ENCODE assay signal across 2 cellular contexts in the genomic region with DNA sequence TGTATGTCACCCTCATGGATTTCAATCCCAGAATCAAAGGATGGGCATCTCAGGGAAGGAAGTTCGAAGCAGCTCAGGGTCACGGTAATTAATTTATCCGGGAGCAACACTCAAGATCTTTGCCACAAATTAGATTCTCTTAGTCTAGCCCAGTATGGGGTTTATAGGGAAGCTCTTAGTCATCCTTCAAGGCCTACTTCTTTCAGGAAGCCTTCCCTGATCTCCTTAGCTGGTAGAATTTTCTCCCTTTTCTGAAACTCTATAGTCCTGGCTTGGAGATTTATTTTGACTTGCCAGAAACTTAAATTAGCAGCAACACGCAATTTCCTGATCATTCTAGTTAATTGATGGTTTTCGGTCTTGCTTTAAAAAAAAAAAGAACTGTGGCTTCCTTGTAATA.
TF ChIP-seq lines count a peak whose summit lies in the region.

No MANE protein-coding gene starts in this region.

TF ChIP-seq in GM23338, 12 proteins besides CTCF, POLR2A, EP300 and RAD21 (continues in another document):
- TF ChIP-seq POLR2AphosphoS5 (IDR thresholded peaks at IDR 0.05; ENCODE audit: low read depth) (no peak), ZNF331 (CRISPR knock-in tag; IDR thresholded peaks at IDR 0.05; ENCODE audit: low read depth) (no peak), STAT1 (IDR thresholded peaks at IDR 0.05; ENCODE audit: unreplicated experiment) (no peak), NANOG (IDR thresholded peaks at IDR 0.05; ENCODE audit: borderline replicate concordance) (no peak), CREB1 (CRISPR knock-in tag; IDR thresholded peaks at IDR 0.05; ENCODE audit: low read depth) (no peak), JUNB (IDR thresholded peaks at IDR 0.05; ENCODE audit: unreplicated experiment) (no peak), EZH2 (IDR thresholded peaks at IDR 0.05; ENCODE audit: low read depth, unreplicated experiment) (no peak), EZH2phosphoT487 (IDR thresholded peaks at IDR 0.05; ENCODE audit: unreplicated experiment) (no peak)
- TF ChIP-seq, protein P1, sequence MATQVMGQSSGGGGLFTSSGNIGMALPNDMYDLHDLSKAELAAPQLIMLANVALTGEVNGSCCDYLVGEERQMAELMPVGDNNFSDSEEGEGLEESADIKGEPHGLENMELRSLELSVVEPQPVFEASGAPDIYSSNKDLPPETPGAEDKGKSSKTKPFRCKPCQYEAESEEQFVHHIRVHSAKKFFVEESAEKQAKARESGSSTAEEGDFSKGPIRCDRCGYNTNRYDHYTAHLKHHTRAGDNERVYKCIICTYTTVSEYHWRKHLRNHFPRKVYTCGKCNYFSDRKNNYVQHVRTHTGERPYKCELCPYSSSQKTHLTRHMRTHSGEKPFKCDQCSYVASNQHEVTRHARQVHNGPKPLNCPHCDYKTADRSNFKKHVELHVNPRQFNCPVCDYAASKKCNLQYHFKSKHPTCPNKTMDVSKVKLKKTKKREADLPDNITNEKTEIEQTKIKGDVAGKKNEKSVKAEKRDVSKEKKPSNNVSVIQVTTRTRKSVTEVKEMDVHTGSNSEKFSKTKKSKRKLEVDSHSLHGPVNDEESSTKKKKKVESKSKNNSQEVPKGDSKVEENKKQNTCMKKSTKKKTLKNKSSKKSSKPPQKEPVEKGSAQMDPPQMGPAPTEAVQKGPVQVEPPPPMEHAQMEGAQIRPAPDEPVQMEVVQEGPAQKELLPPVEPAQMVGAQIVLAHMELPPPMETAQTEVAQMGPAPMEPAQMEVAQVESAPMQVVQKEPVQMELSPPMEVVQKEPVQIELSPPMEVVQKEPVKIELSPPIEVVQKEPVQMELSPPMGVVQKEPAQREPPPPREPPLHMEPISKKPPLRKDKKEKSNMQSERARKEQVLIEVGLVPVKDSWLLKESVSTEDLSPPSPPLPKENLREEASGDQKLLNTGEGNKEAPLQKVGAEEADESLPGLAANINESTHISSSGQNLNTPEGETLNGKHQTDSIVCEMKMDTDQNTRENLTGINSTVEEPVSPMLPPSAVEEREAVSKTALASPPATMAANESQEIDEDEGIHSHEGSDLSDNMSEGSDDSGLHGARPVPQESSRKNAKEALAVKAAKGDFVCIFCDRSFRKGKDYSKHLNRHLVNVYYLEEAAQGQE (IDR thresholded peaks at IDR 0.05; ENCODE audit: unreplicated experiment): no peak
- TF ChIP-seq, protein P2, sequence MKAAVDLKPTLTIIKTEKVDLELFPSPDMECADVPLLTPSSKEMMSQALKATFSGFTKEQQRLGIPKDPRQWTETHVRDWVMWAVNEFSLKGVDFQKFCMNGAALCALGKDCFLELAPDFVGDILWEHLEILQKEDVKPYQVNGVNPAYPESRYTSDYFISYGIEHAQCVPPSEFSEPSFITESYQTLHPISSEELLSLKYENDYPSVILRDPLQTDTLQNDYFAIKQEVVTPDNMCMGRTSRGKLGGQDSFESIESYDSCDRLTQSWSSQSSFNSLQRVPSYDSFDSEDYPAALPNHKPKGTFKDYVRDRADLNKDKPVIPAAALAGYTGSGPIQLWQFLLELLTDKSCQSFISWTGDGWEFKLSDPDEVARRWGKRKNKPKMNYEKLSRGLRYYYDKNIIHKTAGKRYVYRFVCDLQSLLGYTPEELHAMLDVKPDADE (IDR thresholded peaks at IDR 0.05): no peak

TF ChIP-seq in WTC11, 78 proteins besides CTCF, POLR2A, EP300 and RAD21:
- TF ChIP-seq ESRRA (CRISPR knock-in tag; IDR thresholded peaks at IDR 0.05; ENCODE audit: borderline replicate concordance) (no peak), ETV6 (CRISPR knock-in tag; IDR thresholded peaks at IDR 0.05) (no peak), NFE2L1 (CRISPR knock-in tag; IDR thresholded peaks at IDR 0.05) (no peak), ZNF423 (CRISPR knock-in tag; IDR thresholded peaks at IDR 0.05) (no peak), SMAD4 (CRISPR knock-in tag; IDR thresholded peaks at IDR 0.05) (no peak)
- TF ChIP-seq, protein P3, sequence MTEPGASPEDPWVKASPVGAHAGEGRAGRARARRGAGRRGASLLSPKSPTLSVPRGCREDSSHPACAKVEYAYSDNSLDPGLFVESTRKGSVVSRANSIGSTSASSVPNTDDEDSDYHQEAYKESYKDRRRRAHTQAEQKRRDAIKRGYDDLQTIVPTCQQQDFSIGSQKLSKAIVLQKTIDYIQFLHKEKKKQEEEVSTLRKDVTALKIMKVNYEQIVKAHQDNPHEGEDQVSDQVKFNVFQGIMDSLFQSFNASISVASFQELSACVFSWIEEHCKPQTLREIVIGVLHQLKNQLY (CRISPR knock-in tag; IDR thresholded peaks at IDR 0.05): no peak
- TF ChIP-seq, protein P4, sequence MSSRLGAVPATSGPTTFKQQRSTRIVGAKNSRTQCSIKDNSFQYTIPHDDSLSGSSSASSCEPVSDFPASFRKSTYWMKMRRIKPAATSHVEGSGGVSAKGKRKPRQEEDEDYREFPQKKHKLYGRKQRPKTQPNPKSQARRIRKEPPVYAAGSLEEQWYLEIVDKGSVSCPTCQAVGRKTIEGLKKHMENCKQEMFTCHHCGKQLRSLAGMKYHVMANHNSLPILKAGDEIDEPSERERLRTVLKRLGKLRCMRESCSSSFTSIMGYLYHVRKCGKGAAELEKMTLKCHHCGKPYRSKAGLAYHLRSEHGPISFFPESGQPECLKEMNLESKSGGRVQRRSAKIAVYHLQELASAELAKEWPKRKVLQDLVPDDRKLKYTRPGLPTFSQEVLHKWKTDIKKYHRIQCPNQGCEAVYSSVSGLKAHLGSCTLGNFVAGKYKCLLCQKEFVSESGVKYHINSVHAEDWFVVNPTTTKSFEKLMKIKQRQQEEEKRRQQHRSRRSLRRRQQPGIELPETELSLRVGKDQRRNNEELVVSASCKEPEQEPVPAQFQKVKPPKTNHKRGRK (CRISPR knock-in tag; IDR thresholded peaks at IDR 0.05; ENCODE audit: borderline replicate concordance): no peak
- TF ChIP-seq, protein P5, sequence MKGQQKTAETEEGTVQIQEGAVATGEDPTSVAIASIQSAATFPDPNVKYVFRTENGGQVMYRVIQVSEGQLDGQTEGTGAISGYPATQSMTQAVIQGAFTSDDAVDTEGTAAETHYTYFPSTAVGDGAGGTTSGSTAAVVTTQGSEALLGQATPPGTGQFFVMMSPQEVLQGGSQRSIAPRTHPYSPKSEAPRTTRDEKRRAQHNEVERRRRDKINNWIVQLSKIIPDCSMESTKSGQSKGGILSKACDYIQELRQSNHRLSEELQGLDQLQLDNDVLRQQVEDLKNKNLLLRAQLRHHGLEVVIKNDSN (CRISPR knock-in tag; IDR thresholded peaks at IDR 0.05): no peak
- TF ChIP-seq, protein P6, sequence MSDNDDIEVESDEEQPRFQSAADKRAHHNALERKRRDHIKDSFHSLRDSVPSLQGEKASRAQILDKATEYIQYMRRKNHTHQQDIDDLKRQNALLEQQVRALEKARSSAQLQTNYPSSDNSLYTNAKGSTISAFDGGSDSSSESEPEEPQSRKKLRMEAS (CRISPR knock-in tag; IDR thresholded peaks at IDR 0.05): no peak
- TF ChIP-seq, protein P7, sequence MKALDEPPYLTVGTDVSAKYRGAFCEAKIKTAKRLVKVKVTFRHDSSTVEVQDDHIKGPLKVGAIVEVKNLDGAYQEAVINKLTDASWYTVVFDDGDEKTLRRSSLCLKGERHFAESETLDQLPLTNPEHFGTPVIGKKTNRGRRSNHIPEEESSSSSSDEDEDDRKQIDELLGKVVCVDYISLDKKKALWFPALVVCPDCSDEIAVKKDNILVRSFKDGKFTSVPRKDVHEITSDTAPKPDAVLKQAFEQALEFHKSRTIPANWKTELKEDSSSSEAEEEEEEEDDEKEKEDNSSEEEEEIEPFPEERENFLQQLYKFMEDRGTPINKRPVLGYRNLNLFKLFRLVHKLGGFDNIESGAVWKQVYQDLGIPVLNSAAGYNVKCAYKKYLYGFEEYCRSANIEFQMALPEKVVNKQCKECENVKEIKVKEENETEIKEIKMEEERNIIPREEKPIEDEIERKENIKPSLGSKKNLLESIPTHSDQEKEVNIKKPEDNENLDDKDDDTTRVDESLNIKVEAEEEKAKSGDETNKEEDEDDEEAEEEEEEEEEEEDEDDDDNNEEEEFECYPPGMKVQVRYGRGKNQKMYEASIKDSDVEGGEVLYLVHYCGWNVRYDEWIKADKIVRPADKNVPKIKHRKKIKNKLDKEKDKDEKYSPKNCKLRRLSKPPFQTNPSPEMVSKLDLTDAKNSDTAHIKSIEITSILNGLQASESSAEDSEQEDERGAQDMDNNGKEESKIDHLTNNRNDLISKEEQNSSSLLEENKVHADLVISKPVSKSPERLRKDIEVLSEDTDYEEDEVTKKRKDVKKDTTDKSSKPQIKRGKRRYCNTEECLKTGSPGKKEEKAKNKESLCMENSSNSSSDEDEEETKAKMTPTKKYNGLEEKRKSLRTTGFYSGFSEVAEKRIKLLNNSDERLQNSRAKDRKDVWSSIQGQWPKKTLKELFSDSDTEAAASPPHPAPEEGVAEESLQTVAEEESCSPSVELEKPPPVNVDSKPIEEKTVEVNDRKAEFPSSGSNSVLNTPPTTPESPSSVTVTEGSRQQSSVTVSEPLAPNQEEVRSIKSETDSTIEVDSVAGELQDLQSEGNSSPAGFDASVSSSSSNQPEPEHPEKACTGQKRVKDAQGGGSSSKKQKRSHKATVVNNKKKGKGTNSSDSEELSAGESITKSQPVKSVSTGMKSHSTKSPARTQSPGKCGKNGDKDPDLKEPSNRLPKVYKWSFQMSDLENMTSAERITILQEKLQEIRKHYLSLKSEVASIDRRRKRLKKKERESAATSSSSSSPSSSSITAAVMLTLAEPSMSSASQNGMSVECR (CRISPR knock-in tag; IDR thresholded peaks at IDR 0.05; ENCODE audit: borderline replicate concordance): no peak
- TF ChIP-seq, protein P8, sequence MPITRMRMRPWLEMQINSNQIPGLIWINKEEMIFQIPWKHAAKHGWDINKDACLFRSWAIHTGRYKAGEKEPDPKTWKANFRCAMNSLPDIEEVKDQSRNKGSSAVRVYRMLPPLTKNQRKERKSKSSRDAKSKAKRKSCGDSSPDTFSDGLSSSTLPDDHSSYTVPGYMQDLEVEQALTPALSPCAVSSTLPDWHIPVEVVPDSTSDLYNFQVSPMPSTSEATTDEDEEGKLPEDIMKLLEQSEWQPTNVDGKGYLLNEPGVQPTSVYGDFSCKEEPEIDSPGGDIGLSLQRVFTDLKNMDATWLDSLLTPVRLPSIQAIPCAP (CRISPR knock-in tag; IDR thresholded peaks at IDR 0.05): no peak
